Comparison of ENCODE assay signal across 22 cellular contexts in genomic region chr1:97759078-97759477, GRCh38.
"Had no signal": no experiment of that assay in that cellular context is flagged by ENCODE, and none has a peak within 500 bp of the region (broad histone marks: within the 10 kb centered on the region; RNA-seq: fewer than 3 reads in every experiment).

No MANE protein-coding gene starts in this region.

- H3K4me1 ChIP-seq: breast epithelium had no signal

- FAIRE-seq: islet of Langerhans had no signal

- H3K27ac Mint-ChIP-seq: natural killer cell; T-helper 1 cell treated with Interleukin-12 subunit alpha and Interleukin-12 subunit beta and Interleukin-4 antibody, amounts not matched to agents 30 μg/mL and 1 μg/mL, for 36 hours had no signal

- DNase-seq: activated CD4-positive, alpha-beta T cell treated with anti-CD3 and anti-CD28 coated beads, Interleukin-2, amount 50 U/mL, for 1 hour; activated CD8-positive, alpha-beta memory T cell treated with anti-CD3 and anti-CD28 coated beads, Interleukin-2, amount 50 U/mL, for 4 hours; activated naive CD4-positive, alpha-beta T cell treated with anti-CD3 and anti-CD28 coated beads, Interleukin-2, amount 50 U/mL, for 16 hours; activated T-cell treated with anti-CD3 and anti-CD28 coated beads, Interleukin-2, amount 50 U/mL, for 4 hours; cerebellar nuclear complex; effector CD8-positive, alpha-beta T cell; foreskin fibroblast; left colon; natural killer cell; spleen; stimulated activated CD8-positive, alpha-beta memory T cell treated with anti-CD3 and anti-CD28 coated beads, Interleukin-4, amount 100 ng/mL, for 48 hours; stimulated activated naive CD4-positive, alpha-beta T cell; upper lobe of right lung had no signal

- H3K9me3 ChIP-seq: ascending aorta, neutrophil, upper lobe of right lung had no signal

- H3K36me3 Mint-ChIP-seq: natural killer cell had no signal

- ATAC-seq: activated CD4-positive, CD25-positive, alpha-beta regulatory T cell treated with anti-CD3 and anti-CD28 coated beads, Interleukin-2, amount 50 U/mL, for 24 hours; activated T-cell treated with anti-CD3 and anti-CD28 coated beads, Interleukin-2, amount 50 U/mL, for 4 hours; esophagus mucosa; left colon; natural killer cell had no signal

- H3K4me3 Mint-ChIP-seq: activated T-cell treated with anti-CD3 and anti-CD28 coated beads, Interleukin-2, amount 50 U/mL, for 4 hours; natural killer cell; T-helper 1 cell treated with Interleukin-12 subunit alpha and Interleukin-12 subunit beta and Interleukin-4 antibody, amounts not matched to agents 30 μg/mL and 1 μg/mL, for 36 hours had no signal

- H3K36me3 ChIP-seq: ascending aorta, breast epithelium, neutrophil, upper lobe of right lung had no signal

- H3K4me3 ChIP-seq: ascending aorta, breast epithelium, hepatocyte, lung, spleen, upper lobe of right lung had no signal

- H3K27ac ChIP-seq: ascending aorta, breast epithelium, hepatocyte, neutrophil, upper lobe of right lung had no signal

- H3K27me3 ChIP-seq: ascending aorta, breast epithelium, hepatocyte, neutrophil, spleen, upper lobe of right lung had no signal
